8 cellular contexts compared by ENCODE assay signal in genomic region chr2:184597996-184598312, GRCh38. TPM values are rescaled to one million over a fixed set of nuclear protein-coding genes. Genes with fewer than 3 reads are reported as not detected.
DNase-seq lines count a peak whose midpoint lies in the region; ATAC-seq and TF ChIP-seq lines count a peak whose summit lies in the region.

No MANE protein-coding gene starts in this region.

- H3K27ac ChIP-seq in breast epithelium (no peak overlapping the region), muscle layer of duodenum (ENCODE audit: low read length) (peak overlapping the region; percentile 64)

- H3K36me3 ChIP-seq in breast epithelium (no peaks in the 10 kb centered on the region), muscle layer of duodenum (ENCODE audit: control insufficient read depth in 1 of 2, insufficient read depth in 2 of 2, low read length in 2 of 2) (no peaks in the 10 kb centered on the region)

- H3K9me3 ChIP-seq in breast epithelium (no peaks in the 10 kb centered on the region), muscle layer of duodenum (ENCODE audit: control insufficient read depth in 1 of 2, low read length in 2 of 2) (no peaks in the 10 kb centered on the region)

- POLR2A ChIA-PET in AG04449 (lab: Yijun Ruan, JAX), result no interaction called here

- TF ChIP-seq POLR2A in breast epithelium (IDR thresholded peaks at IDR 0.05), result no peak

- no peak for TF ChIP-seq CTCF in AG04449 (IDR thresholded peaks at IDR 0.05; ENCODE audit: insufficient read depth, low read length, missing control alignments)
- no peak for TF ChIP-seq CTCF in breast epithelium (IDR thresholded peaks at IDR 0.05)

- H3K4me1 ChIP-seq in breast epithelium (no peaks in the 10 kb centered on the region), muscle layer of duodenum (ENCODE audit: control insufficient read depth in 1 of 2, insufficient read depth in 2 of 2, low read length in 2 of 2) (no peaks in the 10 kb centered on the region)

- H3K4me3 ChIP-seq in AG04449 (ENCODE audit: low read depth, low read length) (peak overlapping the region; percentile 68), breast epithelium (peak overlapping the region; percentile 51 to 74 (median 58)), muscle layer of duodenum (ENCODE audit: low read depth in 1 of 2, low read length in 2 of 2) (peak overlapping the region; percentile 71 to 84)

- intact Hi-C loops in breast epithelium (cut with DNase I; ENCODE audit: low total_unique reads), result no loop called here

- DNase-seq in AG04449 (ENCODE audit: low read depth, low spot score) (no peak), breast epithelium (ENCODE audit: low spot score in 2 of 2) (no peak), NCI-H1092 treated with DMSO at 0.1 percent for 48 hours (lab: John Stamatoyannopoulos, UW) (no peak), T-helper 9 cell (no peak), left lobe of liver (ENCODE audit: low spot score) (no peak), NCI-H2081 treated with DMSO at 0.1 percent for 48 hours (lab: John Stamatoyannopoulos, UW) (no peak)

- peak; percentile 6 for ATAC-seq in HG02981 (IDR thresholded peaks at IDR 0.05; ENCODE audit: unreplicated experiment)
- ATAC-seq in left lobe of liver, result no peak

- CTCF ChIA-PET in AG04449 (lab: Yijun Ruan, JAX), result interaction anchor here (3.6 kb wide), 1 partner anchor 13 kb away, joined by 26 read pairs; no protein-coding TSS in a partner anchor

- H3K27me3 ChIP-seq in breast epithelium, result peaks cover 0 to 13% of the 10 kb centered on the region in 2 donors
- H3K27me3 ChIP-seq in muscle layer of duodenum (ENCODE audit: low read depth, low read length), result no peaks in the 10 kb centered on the region

RNA-seq across cellular contexts. Expression of gene ZNF804A, which starts 0.4 kb away (rescaled TPM):
- total RNA-seq in breast epithelium, result under 1 TPM; under 0.01 to 0.29 (median 0.16) TPM
- total RNA-seq in left lobe of liver, result not detected
